In genomic region chr1:243917177-243917862, GRCh38 we compare ENCODE assay signal across 8 cellular contexts.
DNase-seq lines count a peak whose midpoint lies in the region; ATAC-seq and TF ChIP-seq lines count a peak whose summit lies in the region.

No MANE protein-coding gene starts in this region.

- peaks cover 60% of the 10 kb centered on the region for H3K27me3 Mint-ChIP-seq in activated B cell treated with CpG ODN at 0.5 μM for 24 hours

- CTCF ChIA-PET in activated B cell treated with CpG ODN at 0.5 μM for 24 hours (lab: Charles Lee), result no interaction called here

- H3K36me3 ChIP-seq in ectodermal cell (ENCODE audit: control insufficient read depth, insufficient read depth, low read length) (no peaks in the 10 kb centered on the region), lower lobe of right lung (no peaks in the 10 kb centered on the region)

- H3K27ac ChIP-seq in ectodermal cell (ENCODE audit: insufficient read depth, low read depth, low read length, poor library complexity, severe bottlenecking) (peak overlapping the region; percentile 75), lower lobe of right lung (no peak overlapping the region)

- H3K4me1 Mint-ChIP-seq in activated B cell treated with CpG ODN at 0.5 μM for 24 hours, result peaks cover 17% of the 10 kb centered on the region

- DNase-seq in Ammon's horn (ENCODE audit: low spot score), result peak; percentile 71
- peak; percentile 59 for DNase-seq in HK-2 (ENCODE audit: unreplicated experiment)
- DNase-seq in activated B cell treated with CpG ODN at 0.5 μM for 24 hours, result no peak
- peak; percentile 52 for DNase-seq in lower lobe of right lung
- DNase-seq in stimulated activated CD4-positive, alpha-beta T cell treated with anti-CD3 and anti-CD28 coated beads, Interleukin-4, amount 100 ng/mL, for 24 hours, result peak; percentile 18
- no peak for DNase-seq in DMS79 treated with DMSO at 0.1 percent for 48 hours (lab: John Stamatoyannopoulos, UW)
- no peak for DNase-seq in HT-29 (ENCODE audit: low spot score)

- H3K4me1 ChIP-seq in ectodermal cell (ENCODE audit: control insufficient read depth, insufficient read depth, low read length), result peaks cover 6% of the 10 kb centered on the region
- H3K4me1 ChIP-seq in lower lobe of right lung, result peaks cover 10% of the 10 kb centered on the region

- H3K27ac Mint-ChIP-seq in activated B cell treated with CpG ODN at 0.5 μM for 24 hours, result no peak overlapping the region

- peak overlapping the region; percentile 84 for H3K4me3 Mint-ChIP-seq in activated B cell treated with CpG ODN at 0.5 μM for 24 hours

- H3K27me3 ChIP-seq in ectodermal cell (ENCODE audit: control insufficient read depth, insufficient read depth, low read length, poor library complexity, severe bottlenecking) (peaks cover 29% of the 10 kb centered on the region), lower lobe of right lung (ENCODE audit: low read depth) (peaks cover 16% of the 10 kb centered on the region)

- TF ChIP-seq CTCF in activated B cell treated with CpG ODN at 0.5 μM for 24 hours (IDR thresholded peaks at IDR 0.05) (no peak), lower lobe of right lung (IDR thresholded peaks at IDR 0.05) (no peak)

- POLR2A ChIA-PET in activated B cell treated with CpG ODN at 0.5 μM for 24 hours (lab: Charles Lee), result no interaction called here

- H3K4me3 ChIP-seq in ectodermal cell (ENCODE audit: insufficient read depth, low read depth, low read length) (peak overlapping the region; percentile 30), lower lobe of right lung (peak overlapping the region; percentile 55)

- no peaks in the 10 kb centered on the region for H3K9me3 Mint-ChIP-seq in activated B cell treated with CpG ODN at 0.5 μM for 24 hours

- H3K9me3 ChIP-seq in ectodermal cell (ENCODE audit: control insufficient read depth, low read length) (no peaks in the 10 kb centered on the region), lower lobe of right lung (no peaks in the 10 kb centered on the region)

- intact Hi-C loops in activated B cell treated with CpG ODN at 0.5 μM for 24 hours (cut with micrococcal nuclease) (no loop called here), lower lobe of right lung (cut with DNase I) (no loop called here)

- H3K36me3 Mint-ChIP-seq in activated B cell treated with CpG ODN at 0.5 μM for 24 hours (ENCODE audit: low read depth), result no peaks in the 10 kb centered on the region

- ATAC-seq in activated B cell treated with CpG ODN at 0.5 μM for 24 hours (ENCODE audit: low read depth) (peak; percentile 34), lower lobe of right lung (peak; percentile 78 to 80)

- 1 to 2% methylated on average over 58 of the region's 58 CpGs for WGBS in ectodermal cell, 2 experiments

Comparison
In these comparisons a context has a peak if more than half of its experiments do, and no peak if none do; other contexts are left out.
1. DNase-seq: peak in Ammon's horn (single experiment), HK-2 (single experiment), lower lobe of right lung (single experiment) and stimulated activated CD4-positive, alpha-beta T cell treated with anti-CD3 and anti-CD28 coated beads, Interleukin-4, amount 100 ng/mL, for 24 hours (single experiment); none in activated B cell treated with CpG ODN at 0.5 μM for 24 hours (single experiment), DMS79 treated with DMSO at 0.1 percent for 48 hours (single experiment) and HT-29 (single experiment).